ENCODE assay signal across 15 cellular contexts in genomic region chr5:128579111-128579510, GRCh38. TPM values are rescaled to one million over a fixed set of nuclear protein-coding genes. Genes with fewer than 3 reads are reported as not detected.
DNase-seq lines count a peak whose midpoint lies in the region; ATAC-seq, FAIRE-seq and TF ChIP-seq lines count a peak whose summit lies in the region.
"Had no signal": no experiment of that assay in that cellular context is flagged by ENCODE, and none has a peak within 500 bp of the region (broad histone marks: within the 10 kb centered on the region; RNA-seq: fewer than 3 reads in every experiment).

No MANE protein-coding gene starts in this region.

- FAIRE-seq in astrocyte (lab: Jason Lieb, UNC), result peak; percentile 64

- peak overlapping the region; percentile 88 for H3K27ac Mint-ChIP-seq in HFFc6
- H3K27ac Mint-ChIP-seq in astrocyte (ENCODE audit: unreplicated experiment), result peak overlapping the region; percentile 92
- H3K27ac Mint-ChIP-seq in effector memory CD8-positive, alpha-beta T cell, result no peak overlapping the region
- H3K27ac Mint-ChIP-seq: brain; CD8-positive, alpha-beta T cell; stimulated activated naive CD8-positive, alpha-beta T cell treated with anti-CD3 and anti-CD28 coated beads, Interleukin-15, amount 100 ng/mL, for 72 hours had no signal

- H3K27me3 ChIP-seq in astrocyte (ENCODE audit: insufficient read depth, low read length), result no peaks in the 10 kb centered on the region
- H3K27me3 ChIP-seq: sigmoid colon had no signal

- peaks cover 9% of the 10 kb centered on the region; the same call in 1 of the 2 replicates for H3K36me3 Mint-ChIP-seq in HFFc6 (ENCODE audit: low read depth)
- H3K36me3 Mint-ChIP-seq in astrocyte (ENCODE audit: low read depth, unreplicated experiment), result no peaks in the 10 kb centered on the region
- no peaks in the 10 kb centered on the region for H3K36me3 Mint-ChIP-seq in effector memory CD8-positive, alpha-beta T cell (ENCODE audit: insufficient read depth)
- H3K36me3 Mint-ChIP-seq: brain; CD8-positive, alpha-beta T cell had no signal

- no peaks in the 10 kb centered on the region for H3K79me2 ChIP-seq in astrocyte (ENCODE audit: insufficient read depth, low read length)

- DNase-seq in HFFc6 (peak; percentile 84), astrocyte (ENCODE audit: low read depth) (peak; percentile 76), foreskin fibroblast (peak; percentile 51 to 73), stromal cell of bone marrow (ENCODE audit: low read depth) (peak; percentile 27), NCI-H187 (lab: John Stamatoyannopoulos, UW) (no peak)
- DNase-seq in effector memory CD8-positive, alpha-beta T cell, result no peak
- DNase-seq: activated CD8-positive, alpha-beta memory T cell treated with anti-CD3 and anti-CD28 coated beads for 24 hours; activated effector memory CD4-positive, alpha-beta T cell treated with Interleukin-2 at 50 U/mL for 16 hours; CD8-positive, alpha-beta T cell; NCI-H2171; sigmoid colon; stimulated activated naive CD8-positive, alpha-beta T cell treated with anti-CD3 and anti-CD28 coated beads, Interleukin-15, amount 100 ng/mL, for 72 hours had no signal

- H3K9me3 Mint-ChIP-seq in HFFc6 (no peaks in the 10 kb centered on the region), astrocyte (ENCODE audit: unreplicated experiment) (no peaks in the 10 kb centered on the region)
- H3K9me3 Mint-ChIP-seq in effector memory CD8-positive, alpha-beta T cell, result peaks cover 8 to 25% of the 10 kb centered on the region in 2 donors

- no peak overlapping the region for H2AFZ ChIP-seq in astrocyte (ENCODE audit: low read depth, low read length)

- no peaks in the 10 kb centered on the region for H3K36me3 ChIP-seq in astrocyte (ENCODE audit: insufficient read depth, low read length)
- H3K36me3 ChIP-seq: sigmoid colon had no signal

- no peaks in the 10 kb centered on the region for H4K20me1 ChIP-seq in astrocyte (ENCODE audit: insufficient read depth, low read length)

- TF ChIP-seq CTCF in HFFc6 (IDR thresholded peaks at IDR 0.05), result no peak
- TF ChIP-seq CTCF in astrocyte (IDR thresholded peaks at IDR 0.05; ENCODE audit: insufficient read depth, low read depth, low read length), result no peak
- no peak for TF ChIP-seq CTCF in foreskin fibroblast (IDR thresholded peaks at IDR 0.05; ENCODE audit: low read depth, low read length)

- no peak overlapping the region for H3K4me2 ChIP-seq in astrocyte (ENCODE audit: low read length)

- H3K27ac ChIP-seq in astrocyte (ENCODE audit: low read depth, low read length), result no peak overlapping the region
- H3K27ac ChIP-seq: sigmoid colon, SK-N-MC had no signal

- H3K4me1 ChIP-seq in astrocyte (ENCODE audit: insufficient read depth, low read length), result peaks cover 3% of the 10 kb centered on the region
- H3K4me1 ChIP-seq: sigmoid colon had no signal

- H3K4me1 Mint-ChIP-seq in HFFc6 (ENCODE audit: low read depth) (peaks cover 52% of the 10 kb centered on the region), astrocyte (ENCODE audit: low read depth, unreplicated experiment) (peaks cover 24% of the 10 kb centered on the region)
- no peaks in the 10 kb centered on the region for H3K4me1 Mint-ChIP-seq in effector memory CD8-positive, alpha-beta T cell (ENCODE audit: low read depth in 2 of 2)
- H3K4me1 Mint-ChIP-seq: brain; stimulated activated naive CD8-positive, alpha-beta T cell treated with anti-CD3 and anti-CD28 coated beads, Interleukin-15, amount 100 ng/mL, for 72 hours had no signal

- peak overlapping the region; percentile 79 for H3K4me3 Mint-ChIP-seq in HFFc6
- no peak overlapping the region for H3K4me3 Mint-ChIP-seq in astrocyte (ENCODE audit: unreplicated experiment)
- no peak overlapping the region for H3K4me3 Mint-ChIP-seq in effector memory CD8-positive, alpha-beta T cell
- H3K4me3 Mint-ChIP-seq: brain; CD8-positive, alpha-beta T cell; stimulated activated naive CD8-positive, alpha-beta T cell treated with anti-CD3 and anti-CD28 coated beads, Interleukin-15, amount 100 ng/mL, for 72 hours had no signal

- no peaks in the 10 kb centered on the region for H3K9me3 ChIP-seq in astrocyte (ENCODE audit: insufficient read depth, low read depth, low read length)
- H3K9me3 ChIP-seq: sigmoid colon had no signal

- H3K27me3 Mint-ChIP-seq in HFFc6 (ENCODE audit: insufficient read depth) (peaks cover 3% of the 10 kb centered on the region; the same call in 1 of the 2 replicates), astrocyte (ENCODE audit: low read depth, unreplicated experiment) (no peaks in the 10 kb centered on the region)
- H3K27me3 Mint-ChIP-seq in effector memory CD8-positive, alpha-beta T cell, result no peaks in the 10 kb centered on the region
- H3K27me3 Mint-ChIP-seq: brain; stimulated activated naive CD8-positive, alpha-beta T cell treated with anti-CD3 and anti-CD28 coated beads, Interleukin-15, amount 100 ng/mL, for 72 hours had no signal

- H3K4me3 ChIP-seq in astrocyte (ENCODE audit: insufficient read depth, low read depth, low read length) (no peak overlapping the region), foreskin fibroblast (ENCODE audit: low read depth in 1 of 2, low read length in 2 of 2) (no peak overlapping the region)
- H3K4me3 ChIP-seq: sigmoid colon, SK-N-MC had no signal

- no peak for ATAC-seq in GM21576 (IDR thresholded peaks at IDR 0.05; ENCODE audit: unreplicated experiment)
- no peak for ATAC-seq in effector memory CD8-positive, alpha-beta T cell (replicated peaks)
- ATAC-seq: CD8-positive, alpha-beta T cell; stimulated activated naive CD8-positive, alpha-beta T cell treated with anti-CD3 and anti-CD28 coated beads, Interleukin-15, amount 100 ng/mL, for 72 hours had no signal

- no peak overlapping the region for H3K9ac ChIP-seq in astrocyte (ENCODE audit: low read length)

RNA-seq across cellular contexts. Expression of gene FBN2, which starts 41.1 kb away (rescaled TPM):
- 100 to 1,000 TPM; 174 to 272 (median 186) TPM for total RNA-seq in HFFc6 (2021; fragmentation: NEBNext Ultra II Directional; extraction: Animal tissue kit (Norgen Biotek cat#: 25700))
- 105 and 176 TPM in 2 replicates for total RNA-seq in astrocyte
- total RNA-seq: CD8-positive, alpha-beta T cell had no signal

Comparison
In these comparisons a context has a peak if more than half of its experiments do, and no peak if none do; other contexts are left out.
1. DNase-seq: peak in HFFc6 (single experiment), astrocyte (single experiment), foreskin fibroblast (2 of 2) and stromal cell of bone marrow (single experiment); none in NCI-H187 (0 of 2) and effector memory CD8-positive, alpha-beta T cell (0 of 3).
2. H3K27ac Mint-ChIP-seq: peak in HFFc6 (single experiment) and astrocyte (single experiment); none in effector memory CD8-positive, alpha-beta T cell (0 of 2).